ENCODE assay signal across 17 cellular contexts in genomic region chr19:33047422-33047821, GRCh38. TPM values are rescaled to one million over a fixed set of nuclear protein-coding genes. Genes with fewer than 3 reads are reported as not detected.
DNase-seq lines count a peak whose midpoint lies in the region; ATAC-seq, FAIRE-seq and TF ChIP-seq lines count a peak whose summit lies in the region.
"Had no signal": no experiment of that assay in that cellular context is flagged by ENCODE, and none has a peak within 500 bp of the region (broad histone marks: within the 10 kb centered on the region; RNA-seq: fewer than 3 reads in every experiment).

No MANE protein-coding gene starts in this region.

- CTCF ChIA-PET in CD4-positive, alpha-beta memory T cell (lab: Charles Lee; ENCODE audit: partially characterized antibody), result no interaction called here

- no peak overlapping the region for H3K27ac Mint-ChIP-seq in CD4-positive, alpha-beta memory T cell
- H3K27ac Mint-ChIP-seq: B cell, natural killer cell had no signal

- DNase-seq in H7 (peak; percentile 63), SW480 (ENCODE audit: low spot score) (peak; percentile 99), iPS DF 19.7 (ENCODE audit: low read depth, low spot score) (peak; percentile 68), pancreas (peak in 4 of 6 donors; percentile 60 to 66 (median 61)), HCEC 1CT (no peak)
- no peak for DNase-seq in CD4-positive, alpha-beta memory T cell
- DNase-seq: activated CD4-positive, CD25-positive, alpha-beta regulatory T cell treated with anti-CD3 and anti-CD28 coated beads, Interleukin-2, amount 50 U/mL, for 72 hours; natural killer cell; NCI-H1048; NCI-H345; stimulated activated CD4-positive, alpha-beta T cell treated with anti-CD3 and anti-CD28 coated beads, Interleukin-2, amount 100 ng/mL, for 24 hours; SW 1271 had no signal

- no peaks in the 10 kb centered on the region for H3K36me3 Mint-ChIP-seq in CD4-positive, alpha-beta memory T cell
- H3K36me3 Mint-ChIP-seq: natural killer cell had no signal

- no peak for FAIRE-seq in pancreas (lab: Jason Lieb, UNC)
- FAIRE-seq: GM12891 had no signal

- H3K4me1 Mint-ChIP-seq in CD4-positive, alpha-beta memory T cell, result no peaks in the 10 kb centered on the region
- H3K4me1 Mint-ChIP-seq: B cell, natural killer cell had no signal

- peaks cover 0 to 14% (median 4%) of the 10 kb centered on the region in 3 donors for H3K4me1 ChIP-seq in pancreas
- no peaks in the 10 kb centered on the region for H3K4me1 ChIP-seq in CD4-positive, alpha-beta memory T cell (ENCODE audit: insufficient read depth, low read length)
- H3K4me1 ChIP-seq: right atrium auricular region had no signal

- H3K9me3 ChIP-seq in pancreas, result no peaks in the 10 kb centered on the region
- no peaks in the 10 kb centered on the region for H3K9me3 ChIP-seq in CD4-positive, alpha-beta memory T cell (ENCODE audit: control insufficient read depth in 1 of 2, low read length in 2 of 2)
- H3K9me3 ChIP-seq: right atrium auricular region had no signal

- peaks cover 2 to 3% of the 10 kb centered on the region in 2 donors for H3K27me3 Mint-ChIP-seq in CD4-positive, alpha-beta memory T cell
- H3K27me3 Mint-ChIP-seq: B cell had no signal

- H3K9me3 Mint-ChIP-seq in CD4-positive, alpha-beta memory T cell, result peaks cover 0 to 2% (median 0%) of the 10 kb centered on the region in 8 donors
- H3K9me3 Mint-ChIP-seq: natural killer cell had no signal

- intact Hi-C loops in pancreas (cut with DNase I), result no loop called here
- intact Hi-C loops in CD4-positive, alpha-beta memory T cell (cut with micrococcal nuclease), result no loop called here

- POLR2A ChIA-PET in CD4-positive, alpha-beta memory T cell (lab: Charles Lee; ENCODE audit: partially characterized antibody), result no interaction called here

- H3K36me3 ChIP-seq in H7 (replicated peaks; ENCODE audit: control insufficient read depth, insufficient read depth, low read length) (no peaks in the 10 kb centered on the region), pancreas (no peaks in the 10 kb centered on the region)
- H3K36me3 ChIP-seq in CD4-positive, alpha-beta memory T cell (ENCODE audit: insufficient read depth, low read length), result no peaks in the 10 kb centered on the region
- H3K36me3 ChIP-seq: right atrium auricular region had no signal

- WGBS in pancreas, 2 donors, result 49% methylated on average over 8 of the region's 8 CpGs

- ATAC-seq in pancreas (peak; percentile 66 to 85 (median 82)), HG02678 (IDR thresholded peaks at IDR 0.05; ENCODE audit: unreplicated experiment) (no peak), GM19351 (IDR thresholded peaks at IDR 0.05; ENCODE audit: unreplicated experiment) (no peak)
- ATAC-seq: natural killer cell had no signal

- H3K27me3 ChIP-seq in H7 (ENCODE audit: control insufficient read depth, insufficient read depth, low read length) (no peaks in the 10 kb centered on the region), pancreas (no peaks in the 10 kb centered on the region)
- no peaks in the 10 kb centered on the region for H3K27me3 ChIP-seq in CD4-positive, alpha-beta memory T cell (ENCODE audit: insufficient read depth, low read length)
- H3K27me3 ChIP-seq: right atrium auricular region had no signal

- H3K27ac ChIP-seq in pancreas, result peak overlapping the region; percentile 39 to 88 (median 77)
- no peak overlapping the region for H3K27ac ChIP-seq in CD4-positive, alpha-beta memory T cell (ENCODE audit: low read depth, low read length)
- H3K27ac ChIP-seq: right atrium auricular region had no signal

- H3K4me3 Mint-ChIP-seq in CD4-positive, alpha-beta memory T cell, result no peak overlapping the region
- H3K4me3 Mint-ChIP-seq: B cell, natural killer cell had no signal

- TF ChIP-seq CTCF in pancreas (IDR thresholded peaks at IDR 0.05), result no peak

- H3K4me3 ChIP-seq in H7 (ENCODE audit: insufficient read depth, low read depth, low read length) (no peak overlapping the region), pancreas (no peak overlapping the region)
- H3K4me3 ChIP-seq in CD4-positive, alpha-beta memory T cell (ENCODE audit: low read length in 2 of 2), result no peak overlapping the region
- H3K4me3 ChIP-seq: right atrium auricular region had no signal

RNA-seq across cellular contexts. Expression of gene RHPN2, which starts 17.3 kb away (rescaled TPM):
- total RNA-seq in H7 (2014; rRNA removed; shearing (Covaris generic)), result 26.6 and 27.0 TPM in 2 replicates
- total RNA-seq in pancreas, result 10 to 100 TPM in 2 of 6 donors, 1 to 10 TPM in 4; 7.6 to 18.9 (median 8.2) TPM
- 10 to 100 TPM in 1 of 2 donors, 1 to 10 TPM in 1; 7.5 to 11.4 TPM for polyA plus RNA-seq in pancreas
- total RNA-seq in CD4-positive, alpha-beta memory T cell, result under 1 TPM; 0.14 to 0.20 TPM
- polyA plus RNA-seq in CD4-positive, alpha-beta memory T cell, result under 1 TPM in 1 of 2 donors, not detected in 1; 0.22 TPM

RNA-seq across cellular contexts. Expression of gene GPATCH1, which starts 33.6 kb away (rescaled TPM):
- 5.5 and 6.5 TPM in 2 replicates for total RNA-seq in H7 (2014; rRNA removed; shearing (Covaris generic))
- total RNA-seq in pancreas, result 1 to 10 TPM; 3.0 to 5.6 (median 3.6) TPM
- polyA plus RNA-seq in pancreas, result 1 to 10 TPM; 4.3 to 6.1 TPM
- 10 to 100 TPM; 15.5 to 16.7 TPM for total RNA-seq in CD4-positive, alpha-beta memory T cell
- 1 to 10 TPM; 3.3 to 6.0 TPM for polyA plus RNA-seq in CD4-positive, alpha-beta memory T cell

Comparison
In these comparisons a context has a peak if more than half of its experiments do, and no peak if none do; other contexts are left out.
1. DNase-seq: peak in H7 (single experiment), SW480 (single experiment), iPS DF 19.7 (single experiment) and pancreas (4 of 6); none in CD4-positive, alpha-beta memory T cell (0 of 5) and HCEC 1CT (single experiment).
2. ATAC-seq: peak in pancreas (4 of 4); none in HG02678 (single experiment) and GM19351 (single experiment).
3. RNA of gene RHPN2, which starts 17.3 kb away (total RNA-seq): 26.6 to 27.0 TPM in H7 and 7.6 to 18.9 TPM in pancreas; 0.14 to 0.20 TPM in CD4-positive, alpha-beta memory T cell; every median in the first group is over 4 times any median in the second.